In genomic region chr6:105397987-105398386, GRCh38 we compare ENCODE assay signal across 1 cellular context.
TF ChIP-seq lines count a peak whose summit lies in the region.

No MANE protein-coding gene starts in this region.

TF ChIP-seq in HepG2, 621 proteins besides CTCF, POLR2A, EP300 and RAD21 (continued from another document):
- TF ChIP-seq ARID4A (CRISPR knock-in tag; IDR thresholded peaks at IDR 0.05; ENCODE audit: borderline replicate concordance) (no peak), ZNF674 (CRISPR knock-in tag; IDR thresholded peaks at IDR 0.05; ENCODE audit: low read depth) (no peak), ETV5 (CRISPR knock-in tag; IDR thresholded peaks at IDR 0.05; ENCODE audit: borderline replicate concordance) (peak; percentile 14; the same call in 1 of the 2 replicates), ZNF891 (CRISPR knock-in tag; IDR thresholded peaks at IDR 0.05) (no peak), ZBTB21 (CRISPR knock-in tag; IDR thresholded peaks at IDR 0.05) (no peak), PLRG1 (conservative IDR thresholded peaks at IDR 0.05) (no peak), NFYB (CRISPR knock-in tag; IDR thresholded peaks at IDR 0.05) (no peak), ZNF30 (CRISPR knock-in tag; IDR thresholded peaks at IDR 0.05) (no peak), RARG (CRISPR knock-in tag; IDR thresholded peaks at IDR 0.05; ENCODE audit: low read depth) (no peak), ESRRA (CRISPR knock-in tag; IDR thresholded peaks at IDR 0.05; ENCODE audit: low read depth) (no peak), MTERF4 (CRISPR knock-in tag; IDR thresholded peaks at IDR 0.05) (no peak), NPAS2 (CRISPR knock-in tag; IDR thresholded peaks at IDR 0.05; ENCODE audit: borderline replicate concordance) (no peak)
- TF ChIP-seq, protein P1, sequence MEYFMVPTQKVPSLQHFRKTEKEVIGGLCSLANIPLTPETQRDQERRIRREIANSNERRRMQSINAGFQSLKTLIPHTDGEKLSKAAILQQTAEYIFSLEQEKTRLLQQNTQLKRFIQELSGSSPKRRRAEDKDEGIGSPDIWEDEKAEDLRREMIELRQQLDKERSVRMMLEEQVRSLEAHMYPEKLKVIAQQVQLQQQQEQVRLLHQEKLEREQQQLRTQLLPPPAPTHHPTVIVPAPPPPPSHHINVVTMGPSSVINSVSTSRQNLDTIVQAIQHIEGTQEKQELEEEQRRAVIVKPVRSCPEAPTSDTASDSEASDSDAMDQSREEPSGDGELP (IDR thresholded peaks at IDR 0.05; ENCODE audit: borderline replicate concordance, low read depth), result no peak
- TF ChIP-seq, protein P2, sequence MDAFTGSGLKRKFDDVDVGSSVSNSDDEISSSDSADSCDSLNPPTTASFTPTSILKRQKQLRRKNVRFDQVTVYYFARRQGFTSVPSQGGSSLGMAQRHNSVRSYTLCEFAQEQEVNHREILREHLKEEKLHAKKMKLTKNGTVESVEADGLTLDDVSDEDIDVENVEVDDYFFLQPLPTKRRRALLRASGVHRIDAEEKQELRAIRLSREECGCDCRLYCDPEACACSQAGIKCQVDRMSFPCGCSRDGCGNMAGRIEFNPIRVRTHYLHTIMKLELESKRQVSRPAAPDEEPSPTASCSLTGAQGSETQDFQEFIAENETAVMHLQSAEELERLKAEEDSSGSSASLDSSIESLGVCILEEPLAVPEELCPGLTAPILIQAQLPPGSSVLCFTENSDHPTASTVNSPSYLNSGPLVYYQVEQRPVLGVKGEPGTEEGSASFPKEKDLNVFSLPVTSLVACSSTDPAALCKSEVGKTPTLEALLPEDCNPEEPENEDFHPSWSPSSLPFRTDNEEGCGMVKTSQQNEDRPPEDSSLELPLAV (CRISPR knock-in tag; conservative IDR thresholded peaks at IDR 0.05; ENCODE audit: low read depth), result no peak
